1 cellular context compared by ENCODE assay signal in the genomic region with DNA sequence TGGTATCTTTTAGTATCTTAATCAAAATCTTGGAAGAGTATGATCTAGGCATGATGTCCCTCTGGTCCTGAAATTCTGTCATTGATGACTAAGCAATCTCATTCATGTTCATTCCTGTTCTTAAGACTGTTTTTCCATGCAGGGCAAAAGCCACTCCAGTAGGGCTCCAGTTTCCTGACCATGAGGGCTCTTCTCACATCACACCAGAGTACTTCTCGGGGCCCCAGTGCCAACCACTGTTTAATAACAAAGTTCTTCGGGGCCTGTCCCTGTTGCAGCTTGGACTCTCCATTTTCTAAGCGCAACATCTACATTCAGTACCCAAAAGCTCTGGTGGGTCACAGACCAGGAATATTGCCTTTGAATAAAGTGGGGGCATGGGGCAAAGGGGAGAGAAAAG.
TF ChIP-seq lines count a peak whose summit lies in the region.

No MANE protein-coding gene starts in this region.

TF ChIP-seq in GM23338, 12 proteins besides CTCF, POLR2A, EP300 and RAD21 (continued from another document):
- TF ChIP-seq, protein P1, sequence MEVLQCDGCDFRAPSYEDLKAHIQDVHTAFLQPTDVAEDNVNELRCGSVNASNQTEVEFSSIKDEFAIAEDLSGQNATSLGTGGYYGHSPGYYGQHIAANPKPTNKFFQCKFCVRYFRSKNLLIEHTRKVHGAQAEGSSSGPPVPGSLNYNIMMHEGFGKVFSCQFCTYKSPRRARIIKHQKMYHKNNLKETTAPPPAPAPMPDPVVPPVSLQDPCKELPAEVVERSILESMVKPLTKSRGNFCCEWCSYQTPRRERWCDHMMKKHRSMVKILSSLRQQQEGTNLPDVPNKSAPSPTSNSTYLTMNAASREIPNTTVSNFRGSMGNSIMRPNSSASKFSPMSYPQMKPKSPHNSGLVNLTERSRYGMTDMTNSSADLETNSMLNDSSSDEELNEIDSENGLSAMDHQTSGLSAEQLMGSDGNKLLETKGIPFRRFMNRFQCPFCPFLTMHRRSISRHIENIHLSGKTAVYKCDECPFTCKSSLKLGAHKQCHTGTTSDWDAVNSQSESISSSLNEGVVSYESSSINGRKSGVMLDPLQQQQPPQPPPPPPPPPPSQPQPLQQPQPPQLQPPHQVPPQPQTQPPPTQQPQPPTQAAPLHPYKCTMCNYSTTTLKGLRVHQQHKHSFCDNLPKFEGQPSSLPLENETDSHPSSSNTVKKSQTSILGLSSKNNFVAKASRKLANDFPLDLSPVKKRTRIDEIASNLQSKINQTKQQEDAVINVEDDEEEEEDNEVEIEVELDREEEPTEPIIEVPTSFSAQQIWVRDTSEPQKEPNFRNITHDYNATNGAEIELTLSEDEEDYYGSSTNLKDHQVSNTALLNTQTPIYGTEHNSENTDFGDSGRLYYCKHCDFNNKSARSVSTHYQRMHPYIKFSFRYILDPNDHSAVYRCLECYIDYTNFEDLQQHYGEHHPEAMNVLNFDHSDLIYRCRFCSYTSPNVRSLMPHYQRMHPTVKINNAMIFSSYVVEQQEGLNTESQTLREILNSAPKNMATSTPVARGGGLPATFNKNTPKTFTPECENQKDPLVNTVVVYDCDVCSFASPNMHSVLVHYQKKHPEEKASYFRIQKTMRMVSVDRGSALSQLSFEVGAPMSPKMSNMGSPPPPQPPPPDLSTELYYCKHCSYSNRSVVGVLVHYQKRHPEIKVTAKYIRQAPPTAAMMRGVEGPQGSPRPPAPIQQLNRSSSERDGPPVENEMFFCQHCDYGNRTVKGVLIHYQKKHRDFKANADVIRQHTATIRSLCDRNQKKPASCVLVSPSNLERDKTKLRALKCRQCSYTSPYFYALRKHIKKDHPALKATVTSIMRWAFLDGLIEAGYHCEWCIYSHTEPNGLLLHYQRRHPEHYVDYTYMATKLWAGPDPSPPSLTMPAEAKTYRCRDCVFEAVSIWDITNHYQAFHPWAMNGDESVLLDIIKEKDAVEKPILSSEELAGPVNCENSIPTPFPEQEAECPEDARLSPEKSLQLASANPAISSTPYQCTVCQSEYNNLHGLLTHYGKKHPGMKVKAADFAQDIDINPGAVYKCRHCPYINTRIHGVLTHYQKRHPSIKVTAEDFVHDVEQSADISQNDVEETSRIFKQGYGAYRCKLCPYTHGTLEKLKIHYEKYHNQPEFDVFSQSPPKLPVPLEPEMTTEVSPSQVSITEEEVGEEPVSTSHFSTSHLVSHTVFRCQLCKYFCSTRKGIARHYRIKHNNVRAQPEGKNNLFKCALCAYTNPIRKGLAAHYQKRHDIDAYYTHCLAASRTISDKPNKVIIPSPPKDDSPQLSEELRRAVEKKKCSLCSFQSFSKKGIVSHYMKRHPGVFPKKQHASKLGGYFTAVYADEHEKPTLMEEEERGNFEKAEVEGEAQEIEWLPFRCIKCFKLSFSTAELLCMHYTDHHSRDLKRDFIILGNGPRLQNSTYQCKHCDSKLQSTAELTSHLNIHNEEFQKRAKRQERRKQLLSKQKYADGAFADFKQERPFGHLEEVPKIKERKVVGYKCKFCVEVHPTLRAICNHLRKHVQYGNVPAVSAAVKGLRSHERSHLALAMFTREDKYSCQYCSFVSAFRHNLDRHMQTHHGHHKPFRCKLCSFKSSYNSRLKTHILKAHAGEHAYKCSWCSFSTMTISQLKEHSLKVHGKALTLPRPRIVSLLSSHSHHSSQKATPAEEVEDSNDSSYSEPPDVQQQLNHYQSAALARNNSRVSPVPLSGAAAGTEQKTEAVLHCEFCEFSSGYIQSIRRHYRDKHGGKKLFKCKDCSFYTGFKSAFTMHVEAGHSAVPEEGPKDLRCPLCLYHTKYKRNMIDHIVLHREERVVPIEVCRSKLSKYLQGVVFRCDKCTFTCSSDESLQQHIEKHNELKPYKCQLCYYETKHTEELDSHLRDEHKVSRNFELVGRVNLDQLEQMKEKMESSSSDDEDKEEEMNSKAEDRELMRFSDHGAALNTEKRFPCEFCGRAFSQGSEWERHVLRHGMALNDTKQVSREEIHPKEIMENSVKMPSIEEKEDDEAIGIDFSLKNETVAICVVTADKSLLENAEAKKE (CRISPR knock-in tag; IDR thresholded peaks at IDR 0.05), result no peak
- TF ChIP-seq EZH2 (IDR thresholded peaks at IDR 0.05; ENCODE audit: low read depth, unreplicated experiment), result no peak
- TF ChIP-seq, protein P2, sequence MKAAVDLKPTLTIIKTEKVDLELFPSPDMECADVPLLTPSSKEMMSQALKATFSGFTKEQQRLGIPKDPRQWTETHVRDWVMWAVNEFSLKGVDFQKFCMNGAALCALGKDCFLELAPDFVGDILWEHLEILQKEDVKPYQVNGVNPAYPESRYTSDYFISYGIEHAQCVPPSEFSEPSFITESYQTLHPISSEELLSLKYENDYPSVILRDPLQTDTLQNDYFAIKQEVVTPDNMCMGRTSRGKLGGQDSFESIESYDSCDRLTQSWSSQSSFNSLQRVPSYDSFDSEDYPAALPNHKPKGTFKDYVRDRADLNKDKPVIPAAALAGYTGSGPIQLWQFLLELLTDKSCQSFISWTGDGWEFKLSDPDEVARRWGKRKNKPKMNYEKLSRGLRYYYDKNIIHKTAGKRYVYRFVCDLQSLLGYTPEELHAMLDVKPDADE (IDR thresholded peaks at IDR 0.05), result no peak
- no peak for TF ChIP-seq JUNB (IDR thresholded peaks at IDR 0.05; ENCODE audit: unreplicated experiment)
- TF ChIP-seq ZNF331 (CRISPR knock-in tag; IDR thresholded peaks at IDR 0.05; ENCODE audit: low read depth), result no peak
- TF ChIP-seq, protein P3, sequence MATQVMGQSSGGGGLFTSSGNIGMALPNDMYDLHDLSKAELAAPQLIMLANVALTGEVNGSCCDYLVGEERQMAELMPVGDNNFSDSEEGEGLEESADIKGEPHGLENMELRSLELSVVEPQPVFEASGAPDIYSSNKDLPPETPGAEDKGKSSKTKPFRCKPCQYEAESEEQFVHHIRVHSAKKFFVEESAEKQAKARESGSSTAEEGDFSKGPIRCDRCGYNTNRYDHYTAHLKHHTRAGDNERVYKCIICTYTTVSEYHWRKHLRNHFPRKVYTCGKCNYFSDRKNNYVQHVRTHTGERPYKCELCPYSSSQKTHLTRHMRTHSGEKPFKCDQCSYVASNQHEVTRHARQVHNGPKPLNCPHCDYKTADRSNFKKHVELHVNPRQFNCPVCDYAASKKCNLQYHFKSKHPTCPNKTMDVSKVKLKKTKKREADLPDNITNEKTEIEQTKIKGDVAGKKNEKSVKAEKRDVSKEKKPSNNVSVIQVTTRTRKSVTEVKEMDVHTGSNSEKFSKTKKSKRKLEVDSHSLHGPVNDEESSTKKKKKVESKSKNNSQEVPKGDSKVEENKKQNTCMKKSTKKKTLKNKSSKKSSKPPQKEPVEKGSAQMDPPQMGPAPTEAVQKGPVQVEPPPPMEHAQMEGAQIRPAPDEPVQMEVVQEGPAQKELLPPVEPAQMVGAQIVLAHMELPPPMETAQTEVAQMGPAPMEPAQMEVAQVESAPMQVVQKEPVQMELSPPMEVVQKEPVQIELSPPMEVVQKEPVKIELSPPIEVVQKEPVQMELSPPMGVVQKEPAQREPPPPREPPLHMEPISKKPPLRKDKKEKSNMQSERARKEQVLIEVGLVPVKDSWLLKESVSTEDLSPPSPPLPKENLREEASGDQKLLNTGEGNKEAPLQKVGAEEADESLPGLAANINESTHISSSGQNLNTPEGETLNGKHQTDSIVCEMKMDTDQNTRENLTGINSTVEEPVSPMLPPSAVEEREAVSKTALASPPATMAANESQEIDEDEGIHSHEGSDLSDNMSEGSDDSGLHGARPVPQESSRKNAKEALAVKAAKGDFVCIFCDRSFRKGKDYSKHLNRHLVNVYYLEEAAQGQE (IDR thresholded peaks at IDR 0.05; ENCODE audit: unreplicated experiment), result no peak
- no peak for TF ChIP-seq POLR2AphosphoS5 (IDR thresholded peaks at IDR 0.05; ENCODE audit: low read depth)
- no peak for TF ChIP-seq CREB1 (CRISPR knock-in tag; IDR thresholded peaks at IDR 0.05; ENCODE audit: low read depth)
- no peak for TF ChIP-seq NANOG (IDR thresholded peaks at IDR 0.05; ENCODE audit: borderline replicate concordance)
